ENCODE assay signal across 8 cellular contexts in genomic region chr6:84422380-84422968, GRCh38.
A peak's percentile ranks its signal among the peaks of the same experiment; 100 is the strongest.
DNase-seq lines count a peak whose midpoint lies in the region; ATAC-seq and TF ChIP-seq lines count a peak whose summit lies in the region.

No MANE protein-coding gene starts in this region.

- ATAC-seq in GM18909 (IDR thresholded peaks at IDR 0.05; ENCODE audit: poor library complexity, unreplicated experiment) = peak; percentile 91

- H3K27ac ChIP-seq in HUES6 (ENCODE audit: low read depth, low read length) (no peak overlapping the region), left ventricle myocardium inferior (replicated peaks) (no peak overlapping the region)

- no peak overlapping the region for H3K4me3 ChIP-seq in BJ (ENCODE audit: low read depth, low read length)
- H3K4me3 ChIP-seq in HUES6 (ENCODE audit: low read depth, low read length) = no peak overlapping the region
- H3K4me3 ChIP-seq in left ventricle myocardium inferior = peak overlapping the region; percentile 21

- CTCF ChIA-PET in BJ (lab: Yijun Ruan, JAX) = interaction anchor here (0.6 to 2.1 kb wide), 12 partner anchors 13 to 901 kb away, joined by 3 to 13 read pairs (median 3); no protein-coding TSS in a partner anchor

- DNase-seq in BJ (ENCODE audit: low read depth) (no peak), left ventricle myocardium inferior (peak; percentile 46), globus pallidus (ENCODE audit: low spot score) (no peak), NCI-H1048 (lab: John Stamatoyannopoulos, UW) (no peak)
- DNase-seq in activated CD4-positive, alpha-beta T cell treated with anti-CD3 and anti-CD28 coated beads, Interleukin-2, amount 50 U/mL, for 48 hours = peak; percentile 5 to 10
- DNase-seq in stimulated activated CD8-positive, alpha-beta memory T cell treated with anti-CD3 and anti-CD28 coated beads, Interleukin-4, amount 100 ng/mL, for 48 hours = peak; percentile 44

- no peaks in the 10 kb centered on the region for H3K27me3 ChIP-seq in BJ (ENCODE audit: control insufficient read depth, insufficient read depth, low read length)
- no peaks in the 10 kb centered on the region for H3K27me3 ChIP-seq in HUES6 (ENCODE audit: control insufficient read depth, insufficient read depth, low read length)
- H3K27me3 ChIP-seq in left ventricle myocardium inferior (ENCODE audit: low read depth) = peaks cover 8% of the 10 kb centered on the region

- TF ChIP-seq CTCF in BJ (IDR thresholded peaks at IDR 0.05; ENCODE audit: insufficient read depth, low read depth, low read length) = peak; percentile 67
- TF ChIP-seq CTCF in left ventricle myocardium inferior (IDR thresholded peaks at IDR 0.05; ENCODE audit: borderline replicate concordance) = peak; percentile 58

- intact Hi-C loops in left ventricle myocardium inferior (cut with micrococcal nuclease) = no loop called here

- POLR2A ChIA-PET in BJ (lab: Charles Lee) = no interaction called here

- H3K9me3 ChIP-seq in HUES6 (ENCODE audit: control insufficient read depth, insufficient read depth, low read depth, low read length) (no peaks in the 10 kb centered on the region), left ventricle myocardium inferior (replicated peaks) (no peaks in the 10 kb centered on the region)

- no peaks in the 10 kb centered on the region for H3K36me3 ChIP-seq in BJ (ENCODE audit: control insufficient read depth, insufficient read depth, low read length)
- H3K36me3 ChIP-seq in HUES6 (ENCODE audit: control insufficient read depth, insufficient read depth, low read length) = no peaks in the 10 kb centered on the region
- no peaks in the 10 kb centered on the region for H3K36me3 ChIP-seq in left ventricle myocardium inferior

- H3K9ac ChIP-seq in HUES6 (ENCODE audit: low read length) = peak overlapping the region; percentile 16

- H3K4me1 ChIP-seq in HUES6 (ENCODE audit: control insufficient read depth, insufficient read depth, low read length) (peaks cover 27% of the 10 kb centered on the region), left ventricle myocardium inferior (no peaks in the 10 kb centered on the region)

Comparison
In these comparisons a context has a peak if more than half of its experiments do, and no peak if none do; other contexts are left out.
1. DNase-seq: peak in activated CD4-positive, alpha-beta T cell treated with anti-CD3 and anti-CD28 coated beads, Interleukin-2, amount 50 U/mL, for 48 hours (2 of 2), left ventricle myocardium inferior (single experiment) and stimulated activated CD8-positive, alpha-beta memory T cell treated with anti-CD3 and anti-CD28 coated beads, Interleukin-4, amount 100 ng/mL, for 48 hours (single experiment); none in BJ (single experiment), globus pallidus (single experiment) and NCI-H1048 (single experiment).